11 cellular contexts compared by ENCODE assay signal in genomic region chr14:22561366-22561660, GRCh38. TPM values are rescaled to one million over a fixed set of nuclear protein-coding genes. Genes with fewer than 3 reads are reported as not detected.
DNase-seq lines count a peak whose midpoint lies in the region; ATAC-seq and TF ChIP-seq lines count a peak whose summit lies in the region.
"Had no signal": no experiment of that assay in that cellular context is flagged by ENCODE, and none has a peak within 500 bp of the region (broad histone marks: within the 10 kb centered on the region; RNA-seq: fewer than 3 reads in every experiment).

No MANE protein-coding gene starts in this region.

- no peaks in the 10 kb centered on the region for H3K9me3 Mint-ChIP-seq in activated naive CD8-positive, alpha-beta T cell (ENCODE audit: low read depth)
- no peaks in the 10 kb centered on the region for H3K9me3 Mint-ChIP-seq in naive B cell
- H3K9me3 Mint-ChIP-seq: CD14-positive monocyte had no signal

- H3K36me3 ChIP-seq in A673 (ENCODE audit: insufficient read depth, low read length, poor library complexity, severe bottlenecking) = peaks cover 26% of the 10 kb centered on the region

- no peaks in the 10 kb centered on the region for H3K27me3 Mint-ChIP-seq in activated naive CD8-positive, alpha-beta T cell
- H3K27me3 Mint-ChIP-seq in naive B cell = no peaks in the 10 kb centered on the region

- peaks cover 89% of the 10 kb centered on the region for H3K4me1 Mint-ChIP-seq in activated naive CD8-positive, alpha-beta T cell (ENCODE audit: low read depth)
- peaks cover 60 to 98% (median 83%) of the 10 kb centered on the region in 3 donors for H3K4me1 Mint-ChIP-seq in naive B cell

- peak overlapping the region; percentile 99 for H3K27ac Mint-ChIP-seq in activated naive CD8-positive, alpha-beta T cell
- peak overlapping the region; percentile 82 to 96 (median 91) for H3K27ac Mint-ChIP-seq in naive B cell

- H3K4me3 Mint-ChIP-seq in activated naive CD8-positive, alpha-beta T cell = peak overlapping the region; percentile 84
- H3K4me3 Mint-ChIP-seq in naive B cell = peak overlapping the region; percentile 17 to 87 (median 67)
- H3K4me3 Mint-ChIP-seq: CD14-positive monocyte had no signal

- TF ChIP-seq CTCF in A673 (conservative IDR thresholded peaks at IDR 0.05; ENCODE audit: low read depth, low read length) (no peak), HL-60 (IDR thresholded peaks at IDR 0.05; ENCODE audit: insufficient read depth, low read length) (no peak)

- peaks cover 22% of the 10 kb centered on the region for H3K36me3 Mint-ChIP-seq in activated naive CD8-positive, alpha-beta T cell
- H3K36me3 Mint-ChIP-seq in naive B cell = no peaks in the 10 kb centered on the region

- peaks cover 48% of the 10 kb centered on the region for H3K4me1 ChIP-seq in A673 (ENCODE audit: insufficient read depth, low read length, poor library complexity, severe bottlenecking)

- CTCF ChIA-PET in A673 (lab: Charles Lee) = interaction anchor here (0.6 to 3.5 kb wide), 3 partner anchors 9 to 508 kb away, joined by 3 to 28 read pairs (median 4); no protein-coding TSS in a partner anchor

- intact Hi-C loops in A673 (cut with micrococcal nuclease; ENCODE audit: unreplicated experiment) = no loop called here

- H3K4me3 ChIP-seq in A673 (ENCODE audit: low read depth, low read length, poor library complexity, severe bottlenecking) (no peak overlapping the region), HL-60 (replicated peaks; ENCODE audit: insufficient read depth, low read length) (no peak overlapping the region)
- H3K4me3 ChIP-seq: SJSA1 had no signal

- H3K27me3 ChIP-seq in A673 (replicated peaks; ENCODE audit: insufficient read depth, low read depth, low read length, poor library complexity) (no peaks in the 10 kb centered on the region), HL-60 (ENCODE audit: insufficient read depth, poor library complexity, severe bottlenecking) (no peaks in the 10 kb centered on the region)
- H3K27me3 ChIP-seq: SJSA1 had no signal

- no peak for ATAC-seq in naive B cell (ENCODE audit: low read depth in 2 of 2)
- ATAC-seq in GM18520 (IDR thresholded peaks at IDR 0.05; ENCODE audit: unreplicated experiment) = no peak
- no peak for ATAC-seq in GM19351 (IDR thresholded peaks at IDR 0.05; ENCODE audit: unreplicated experiment)

- BruUV-seq in A673 (replicated peaks; lab: Mats Ljungman, UMichigan) = no TSS peak

- H3K27ac ChIP-seq in A673 (ENCODE audit: low read depth, low read length, poor library complexity, severe bottlenecking) (peak overlapping the region; percentile 80), HL-60 (replicated peaks) (peak overlapping the region; percentile 56)
- H3K27ac ChIP-seq: SJSA1 had no signal

- no peaks in the 10 kb centered on the region for H3K9me3 ChIP-seq in A673 (ENCODE audit: low read depth, low read length, poor library complexity, severe bottlenecking)
- H3K9me3 ChIP-seq: SJSA1 had no signal

- DNase-seq in A673 (ENCODE audit: low spot score) (no peak), HL-60 (ENCODE audit: low read depth in 1 of 2, low spot score in 1 of 2) (no peak), naive B cell (no peak), occipital lobe (lab: John Stamatoyannopoulos, UW) (no peak)
- no peak for DNase-seq in effector CD4-positive, alpha-beta T cell
- DNase-seq: NCI-H69 had no signal

- POLR2A ChIA-PET in A673 (lab: Charles Lee; ENCODE audit: low non-redundant PET) = no interaction called here

RNA-seq across cellular contexts. Expression of gene DAD1, which starts 27.7 kb away (rescaled TPM):
- total RNA-seq in A673 (2021) (224 and 261 TPM in 2 replicates), occipital lobe (72.5 TPM)
- 100 to 1,000 TPM; 427 to 721 (median 474) TPM for polyA plus RNA-seq in naive B cell (ENCODE audit: low read depth in 6 of 6)

RNA-seq across cellular contexts. Expression of gene ABHD4, which starts 36.8 kb away (rescaled TPM):
- total RNA-seq in A673 (2021) (36.6 and 40.7 TPM in 2 replicates), occipital lobe (3.4 TPM)
- 10 to 100 TPM in 2 of 6 donors, 1 to 10 TPM in 4; 4.8 to 14.1 (median 9.2) TPM for polyA plus RNA-seq in naive B cell (ENCODE audit: low read depth in 6 of 6)
